30 cellular contexts compared by ENCODE assay signal in genomic region chr12:26838888-26839416, GRCh38.
"Had no signal": no experiment of that assay in that cellular context is flagged by ENCODE, and none has a peak within 500 bp of the region (broad histone marks: within the 10 kb centered on the region; RNA-seq: fewer than 3 reads in every experiment).

No MANE protein-coding gene starts in this region.

- H3K27me3 ChIP-seq: ovary, spleen, stomach, thyroid gland, tibial nerve, upper lobe of left lung, vagina had no signal

- H3K9ac ChIP-seq: parathyroid adenoma had no signal

- H3K27ac ChIP-seq: ovary, parathyroid adenoma, psoas muscle, skin epidermis, spleen, stomach, thoracic aorta, thyroid gland, tibial nerve, upper lobe of left lung, vagina had no signal

- DNase-seq: naive B cell; naive thymus-derived CD8-positive, alpha-beta T cell; nephron progenitor cell; occipital lobe; ovary; psoas muscle; spleen; stimulated activated CD4-positive, alpha-beta T cell treated with anti-CD3 and anti-CD28 coated beads, Interleukin-12 subunit alpha, Interleukin-12 subunit beta, amount 100 ng/mL, for 4 hours; stimulated activated CD4-positive, alpha-beta T cell treated with anti-CD3 and anti-CD28 coated beads, Interleukin-1b, Interleukin-23, amount 100 ng/mL, for 48 hours; stimulated activated CD4-positive, alpha-beta T cell treated with anti-CD3 and anti-CD28 coated beads, Interleukin-2, amount 100 ng/mL, for 48 hours; stimulated activated CD4-positive, alpha-beta T cell treated with anti-CD3 and anti-CD28 coated beads, Interleukin-4, amount 100 ng/mL, for 24 hours; stimulated activated naive B cell treated with anti-CD40 and anti-IgM and Interleukin-4, amounts not matched to agents 10 μg/mL and 1 μg/mL and 100 μg/mL, for 72 hours; stimulated activated naive CD4-positive, alpha-beta T cell treated with Interleukin-2 at 50 U/mL for 16 hours; stomach; thyroid gland; trophoblast cell had no signal

- ATAC-seq: naive thymus-derived CD8-positive, alpha-beta T cell; natural killer cell treated with Interleukin-12 subunit alpha and Interleukin-12 subunit beta and Interleukin-15 and Interleukin-18, amount 100 ng/mL, for 72 hours; psoas muscle; right cardiac atrium; sciatic nerve; stimulated activated effector memory CD8-positive, alpha-beta T cell treated with anti-CD3 and anti-CD28 coated beads, Interleukin-12 subunit alpha, Interleukin-12 subunit beta, amount 100 ng/mL, for 72 hours; stimulated activated naive B cell treated with anti-CD40 and anti-IgM and Interleukin-4, amounts not matched to agents 10 μg/mL and 1 μg/mL and 100 μg/mL, for 72 hours had no signal

- H2AFZ ChIP-seq: parathyroid adenoma had no signal

- H3K27me3 Mint-ChIP-seq: naive B cell; naive thymus-derived CD8-positive, alpha-beta T cell; natural killer cell treated with Interleukin-12 subunit alpha and Interleukin-12 subunit beta and Interleukin-15 and Interleukin-18, amount 100 ng/mL, for 72 hours; stimulated activated naive B cell treated with anti-CD40 and anti-IgM and Interleukin-4, amounts not matched to agents 10 μg/mL and 1 μg/mL and 100 μg/mL, for 72 hours; stimulated activated naive CD8-positive, alpha-beta T cell treated with anti-CD3 and anti-CD28 coated beads, Interleukin-15, Interleukin-2, amounts not matched to agents 100 ng/mL and 50 ng/mL, for 24 hours had no signal

- H3K36me3 Mint-ChIP-seq: naive B cell; naive thymus-derived CD8-positive, alpha-beta T cell; natural killer cell treated with Interleukin-12 subunit alpha and Interleukin-12 subunit beta and Interleukin-15 and Interleukin-18, amount 100 ng/mL, for 72 hours; stimulated activated effector memory CD8-positive, alpha-beta T cell treated with anti-CD3 and anti-CD28 coated beads, Interleukin-12 subunit alpha, Interleukin-12 subunit beta, amount 100 ng/mL, for 72 hours; stimulated activated naive B cell treated with anti-CD40 and anti-IgM and Interleukin-4, amounts not matched to agents 10 μg/mL and 1 μg/mL and 100 μg/mL, for 72 hours had no signal

- H3K9me3 Mint-ChIP-seq: naive B cell; naive thymus-derived CD8-positive, alpha-beta T cell; natural killer cell treated with Interleukin-12 subunit alpha and Interleukin-12 subunit beta and Interleukin-15 and Interleukin-18, amount 100 ng/mL, for 72 hours; stimulated activated effector memory CD8-positive, alpha-beta T cell treated with anti-CD3 and anti-CD28 coated beads, Interleukin-12 subunit alpha, Interleukin-12 subunit beta, amount 100 ng/mL, for 72 hours; stimulated activated naive B cell treated with anti-CD40 and anti-IgM and Interleukin-4, amounts not matched to agents 10 μg/mL and 1 μg/mL and 100 μg/mL, for 72 hours; stimulated activated naive CD8-positive, alpha-beta T cell treated with anti-CD3 and anti-CD28 coated beads, Interleukin-15, Interleukin-2, amounts not matched to agents 100 ng/mL and 50 ng/mL, for 24 hours had no signal

- H3K4me2 ChIP-seq: smooth muscle cell had no signal

- H3K4me1 ChIP-seq: psoas muscle had no signal

- H3K4me3 ChIP-seq: ovary, psoas muscle, skin epidermis, smooth muscle cell, spleen, stomach, thoracic aorta, thyroid gland, tibial nerve, upper lobe of left lung, vagina had no signal

- H3K27ac Mint-ChIP-seq: naive B cell; natural killer cell treated with Interleukin-12 subunit alpha and Interleukin-12 subunit beta and Interleukin-15 and Interleukin-18, amount 100 ng/mL, for 72 hours; nephron progenitor cell; progenitor cell of endocrine pancreas; stimulated activated effector memory CD8-positive, alpha-beta T cell treated with anti-CD3 and anti-CD28 coated beads, Interleukin-12 subunit alpha, Interleukin-12 subunit beta, amount 100 ng/mL, for 72 hours; stimulated activated naive B cell treated with anti-CD40 and anti-IgM and Interleukin-4, amounts not matched to agents 10 μg/mL and 1 μg/mL and 100 μg/mL, for 72 hours; stimulated activated naive CD8-positive, alpha-beta T cell treated with anti-CD3 and anti-CD28 coated beads, Interleukin-15, Interleukin-2, amounts not matched to agents 100 ng/mL and 50 ng/mL, for 24 hours had no signal

- H3K36me3 ChIP-seq: ovary, spleen, stomach, thoracic aorta, thyroid gland, tibial nerve, upper lobe of left lung, vagina had no signal

- H3K9me3 ChIP-seq: ovary, psoas muscle, spleen, stomach, thoracic aorta, thyroid gland, tibial nerve, upper lobe of left lung, vagina had no signal

- H3K4me3 Mint-ChIP-seq: naive B cell; naive thymus-derived CD8-positive, alpha-beta T cell; natural killer cell treated with Interleukin-12 subunit alpha and Interleukin-12 subunit beta and Interleukin-15 and Interleukin-18, amount 100 ng/mL, for 72 hours; nephron progenitor cell; neural crest cell; stimulated activated effector memory CD8-positive, alpha-beta T cell treated with anti-CD3 and anti-CD28 coated beads, Interleukin-12 subunit alpha, Interleukin-12 subunit beta, amount 100 ng/mL, for 72 hours; stimulated activated naive B cell treated with anti-CD40 and anti-IgM and Interleukin-4, amounts not matched to agents 10 μg/mL and 1 μg/mL and 100 μg/mL, for 72 hours; stimulated activated naive CD8-positive, alpha-beta T cell treated with anti-CD3 and anti-CD28 coated beads, Interleukin-15, Interleukin-2, amounts not matched to agents 100 ng/mL and 50 ng/mL, for 24 hours had no signal
